In the genomic region with DNA sequence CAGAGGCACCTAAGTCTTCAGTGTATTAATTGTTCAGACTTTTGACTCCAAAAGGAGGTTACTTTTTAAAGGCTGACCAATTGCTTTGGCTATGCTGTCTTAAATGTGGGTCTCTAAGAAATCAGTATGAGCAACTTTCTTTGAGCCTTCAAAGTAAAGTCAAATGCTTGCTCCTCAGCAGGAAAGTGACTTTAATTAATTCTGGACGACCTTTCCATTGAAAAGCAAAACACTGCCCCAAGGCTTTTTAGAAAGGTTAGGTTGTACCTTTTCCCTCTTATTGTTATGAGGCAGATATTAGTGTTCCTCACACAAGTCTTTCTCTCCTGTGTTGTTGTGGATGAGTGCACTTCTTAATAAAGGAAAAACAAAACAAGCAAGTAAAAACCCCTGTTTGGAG, we compare ENCODE assay signal across 28 cellular contexts.
DNase-seq lines count a peak whose midpoint lies in the region; ATAC-seq and TF ChIP-seq lines count a peak whose summit lies in the region.
"Had no signal": no experiment of that assay in that cellular context is flagged by ENCODE, and none has a peak within 500 bp of the region (broad histone marks: within the 10 kb centered on the region; RNA-seq: fewer than 3 reads in every experiment).

No MANE protein-coding gene starts in this region.

- no peak for TF ChIP-seq CTCF in dorsolateral prefrontal cortex (IDR thresholded peaks at IDR 0.05 in 54 of 56, conservative IDR thresholded peaks at IDR 0.05 in 2 of 56; ENCODE audit: low read depth in 1 of 56, partially characterized antibody in 56 of 56)

- no peaks in the 10 kb centered on the region for H3K36me3 ChIP-seq in BLaER1
- H3K36me3 ChIP-seq: gastroesophageal sphincter had no signal

- peak overlapping the region; percentile 74 for H3K4me2 ChIP-seq in BLaER1
- H3K4me2 ChIP-seq: hepatocyte had no signal

- H3K27ac ChIP-seq in BLaER1 = peak overlapping the region; percentile 89
- H3K27ac ChIP-seq in dorsolateral prefrontal cortex = peak overlapping the region in 55 of 59 donors; percentile 6 to 98 (median 92)
- H3K27ac ChIP-seq: C4-2B, hepatocyte, SK-N-MC had no signal

- H3K4me1 ChIP-seq in BLaER1 = peaks cover 100% of the 10 kb centered on the region

- H4K20me1 ChIP-seq in BLaER1 = no peaks in the 10 kb centered on the region

- peak overlapping the region; percentile 71; the same call in 1 of the 2 replicates for H3K9ac ChIP-seq in BLaER1

- H3K4me3 ChIP-seq in BLaER1 (no peak overlapping the region), dorsolateral prefrontal cortex (no peak overlapping the region)
- H3K4me3 ChIP-seq: gastroesophageal sphincter, GM12878, hepatocyte, SK-N-MC, smooth muscle cell had no signal

- intact Hi-C loops in dorsolateral prefrontal cortex (cut with DNase I) = loop anchor here (5.0 kb wide), 2 partner anchors 77 to 158 kb away; partner anchors contain the start of gene ZNF608 (in 1 of the 2)

- DNase-seq in NCI-H69 (lab: John Stamatoyannopoulos, UW) = peak; percentile 87
- no peak for DNase-seq in dorsolateral prefrontal cortex
- peak; percentile 51 for DNase-seq in renal cortical epithelial cell (ENCODE audit: low read depth)
- no peak for DNase-seq in effector CD4-positive, alpha-beta T cell
- no peak for DNase-seq in activated naive CD4-positive, alpha-beta T cell treated with anti-CD3 and anti-CD28 coated beads, Interleukin-2, amount 50 U/mL, for 16 hours
- DNase-seq in SK-N-DZ (ENCODE audit: low spot score) = no peak
- DNase-seq: activated CD4-positive, alpha-beta memory T cell treated with anti-CD3 and anti-CD28 coated beads for 36 hours; activated CD4-positive, CD25-positive, alpha-beta regulatory T cell treated with anti-CD3 and anti-CD28 coated beads, Interleukin-2, amount 50 U/mL, for 72 hours; activated CD8-positive, alpha-beta memory T cell treated with anti-CD3 and anti-CD28 coated beads, Interleukin-2, amount 50 U/mL, for 4 hours; activated naive CD4-positive, alpha-beta T cell treated with anti-CD3 and anti-CD28 coated beads, Interleukin-2, amount 10 ng/mL, durations not matched to agents 7 days and 5 days; anterior cingulate cortex; central memory CD4-positive, alpha-beta T cell; HFFc6; left colon; NCI-H1048; NCI-H1930; nucleus accumbens; stimulated activated CD4-positive, alpha-beta T cell treated with anti-CD3 and anti-CD28 coated beads, Interleukin-1b, Interleukin-23, amount 100 ng/mL, for 48 hours; trophoblast cell had no signal

- H3K9me3 ChIP-seq in BLaER1 = peaks cover 2% of the 10 kb centered on the region; the same call in 1 of the 2 replicates
- H3K9me3 ChIP-seq: gastroesophageal sphincter had no signal

- ATAC-seq in GM18907 (IDR thresholded peaks at IDR 0.05; ENCODE audit: unreplicated experiment) = no peak
- ATAC-seq: gastroesophageal sphincter, GM12878, HepG2, left colon had no signal

- H3K27me3 ChIP-seq in BLaER1 (no peaks in the 10 kb centered on the region), dorsolateral prefrontal cortex (no peaks in the 10 kb centered on the region)
- H3K27me3 ChIP-seq: gastroesophageal sphincter, hepatocyte had no signal

Comparison
In these comparisons a context has a peak if more than half of its experiments do, and no peak if none do; other contexts are left out.
1. DNase-seq: peak in NCI-H69 (single experiment) and renal cortical epithelial cell (single experiment); none in dorsolateral prefrontal cortex (0 of 10), effector CD4-positive, alpha-beta T cell (single experiment), activated naive CD4-positive, alpha-beta T cell treated with anti-CD3 and anti-CD28 coated beads, Interleukin-2, amount 50 U/mL, for 16 hours (single experiment) and SK-N-DZ (single experiment).